ENCODE assay signal across 21 cellular contexts in genomic region chr11:133726576-133726975, GRCh38.
"Had no signal": no experiment of that assay in that cellular context is flagged by ENCODE, and none has a peak within 500 bp of the region (broad histone marks: within the 10 kb centered on the region; RNA-seq: fewer than 3 reads in every experiment).

No MANE protein-coding gene starts in this region.

- H3K36me3 Mint-ChIP-seq: activated naive CD8-positive, alpha-beta T cell; natural killer cell had no signal

- H3K36me3 ChIP-seq: brain microvascular endothelial cell, suprapubic skin had no signal

- H3K27ac Mint-ChIP-seq: activated naive CD8-positive, alpha-beta T cell; dendritic cell treated with granulocyte-macrophage colony-stimulating factor and Interleukin-4, amounts not matched to agents 40 ng/mL and 50 ng/mL, for 4 days; effector memory CD8-positive, alpha-beta T cell; natural killer cell had no signal

- H3K4me3 ChIP-seq: skin epidermis, suprapubic skin had no signal

- DNase-seq: activated CD4-positive, alpha-beta T cell treated with anti-CD3 and anti-CD28 coated beads, Interleukin-2, amount 50 U/mL, for 1 hour; activated CD8-positive, alpha-beta memory T cell treated with anti-CD3 and anti-CD28 coated beads for 24 hours; activated gamma-delta T cell treated with Interleukin-2 at 50 U/mL for 16 hours; amniotic stem cell; brain microvascular endothelial cell; effector memory CD8-positive, alpha-beta T cell; foreskin keratinocyte; kidney glomerular epithelial cell; mesenchymal stem cell; natural killer cell; right cardiac atrium; stimulated activated CD4-positive, alpha-beta T cell treated with anti-CD3 and anti-CD28 coated beads, Interleukin-15, amount 100 ng/mL, for 24 hours; stimulated activated CD4-positive, alpha-beta T cell treated with anti-CD3 and anti-CD28 coated beads, Interleukin-4, amount 100 ng/mL, for 1 hour; stimulated activated naive CD4-positive, alpha-beta T cell treated with Interleukin-2 at 50 U/mL for 16 hours; trophoblast cell had no signal

- H3K27ac ChIP-seq: brain microvascular endothelial cell, foreskin keratinocyte, skin epidermis, suprapubic skin had no signal

- H3K4me3 Mint-ChIP-seq: activated naive CD8-positive, alpha-beta T cell; central memory CD8-positive, alpha-beta T cell; dendritic cell treated with granulocyte-macrophage colony-stimulating factor and Interleukin-4, amounts not matched to agents 40 ng/mL and 50 ng/mL, for 4 days; effector memory CD8-positive, alpha-beta T cell; natural killer cell had no signal

- H3K4me1 ChIP-seq: foreskin keratinocyte, suprapubic skin had no signal

- H3K27me3 ChIP-seq: brain microvascular endothelial cell, foreskin keratinocyte, suprapubic skin had no signal

- ATAC-seq: activated CD4-positive, CD25-positive, alpha-beta regulatory T cell treated with anti-CD3 and anti-CD28 coated beads, Interleukin-2, amount 50 U/mL, for 24 hours; effector memory CD8-positive, alpha-beta T cell; foreskin keratinocyte; natural killer cell; right cardiac atrium had no signal

- H3K9me3 Mint-ChIP-seq: dendritic cell treated with granulocyte-macrophage colony-stimulating factor and Interleukin-4, amounts not matched to agents 40 ng/mL and 50 ng/mL, for 4 days had no signal

- H3K4me1 Mint-ChIP-seq: central memory CD8-positive, alpha-beta T cell; natural killer cell had no signal

- H3K9me3 ChIP-seq: suprapubic skin had no signal
